In the genomic region with DNA sequence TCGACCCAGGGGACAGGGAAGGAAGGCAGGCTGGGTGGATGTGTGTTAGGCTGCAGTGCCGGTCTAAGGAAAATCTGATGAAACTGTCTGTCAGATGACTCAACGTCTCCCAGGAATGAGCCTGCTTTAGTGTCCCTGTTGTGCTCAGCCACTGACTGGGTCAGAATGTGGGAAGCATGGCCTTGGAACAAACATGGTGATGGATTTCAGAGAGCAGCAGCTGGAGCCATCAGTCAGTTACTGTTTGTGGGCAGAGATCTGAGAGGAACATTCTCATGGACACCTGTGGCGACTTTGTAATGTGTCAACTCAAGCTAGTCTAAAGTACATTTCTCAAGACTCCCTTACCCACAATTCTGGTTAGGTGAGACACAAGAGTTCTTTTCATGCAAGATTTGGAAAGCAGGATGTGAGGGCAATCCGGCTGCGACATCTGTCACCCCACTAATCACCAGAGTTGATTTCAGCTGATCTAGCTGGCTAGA, we compare ENCODE assay signal across 12 cellular contexts.
DNase-seq lines count a peak whose midpoint lies in the region; ATAC-seq, FAIRE-seq and TF ChIP-seq lines count a peak whose summit lies in the region.
"Had no signal": no experiment of that assay in that cellular context is flagged by ENCODE, and none has a peak within 500 bp of the region (broad histone marks: within the 10 kb centered on the region; RNA-seq: fewer than 3 reads in every experiment).

No MANE protein-coding gene starts in this region.

- POLR2A ChIA-PET in WTC11 (lab: Charles Lee): no interaction called here

- DNase-seq in H54 (ENCODE audit: insufficient read length, low spot score) (peak; percentile 5), WTC11 (ENCODE audit: low spot score) (no peak), foreskin keratinocyte (peak; percentile 38 to 64), CD14-positive monocyte (ENCODE audit: low spot score) (no peak)
- DNase-seq in stimulated activated naive CD4-positive, alpha-beta T cell treated with Interleukin-2 at 50 U/mL for 16 hours (lab: John Stamatoyannopoulos, UW): no peak
- DNase-seq: NCI-H187 treated with DMSO at 0.1 percent for 48 hours, upper lobe of right lung had no signal

- no peak overlapping the region for H3K4me3 Mint-ChIP-seq in WTC11
- no peak overlapping the region for H3K4me3 Mint-ChIP-seq in CD14-positive monocyte
- H3K4me3 Mint-ChIP-seq: natural killer cell treated with Interleukin-12 subunit alpha and Interleukin-12 subunit beta and Interleukin-15 and Interleukin-18, amount 100 ng/mL, for 72 hours had no signal

- peaks cover 6% of the 10 kb centered on the region for H3K36me3 ChIP-seq in skeletal muscle satellite cell (ENCODE audit: insufficient read depth, low read length)

- H3K4me1 ChIP-seq in foreskin keratinocyte: peaks cover 6% of the 10 kb centered on the region
- H3K4me1 ChIP-seq in skeletal muscle satellite cell (ENCODE audit: control insufficient read depth, insufficient read depth, low read length): peaks cover 19% of the 10 kb centered on the region
- H3K4me1 ChIP-seq: upper lobe of right lung had no signal

- H3K27me3 ChIP-seq in foreskin keratinocyte (no peaks in the 10 kb centered on the region), skeletal muscle satellite cell (ENCODE audit: control insufficient read depth, insufficient read depth, low read length) (no peaks in the 10 kb centered on the region)
- H3K27me3 ChIP-seq: upper lobe of right lung had no signal

- peak overlapping the region; percentile 31 for H3K4me2 ChIP-seq in skeletal muscle satellite cell (ENCODE audit: low read length)

- ATAC-seq in WTC11 (no peak), foreskin keratinocyte (peak; percentile 94), HG02973 (IDR thresholded peaks at IDR 0.05; ENCODE audit: unreplicated experiment) (no peak)
- ATAC-seq: natural killer cell treated with Interleukin-12 subunit alpha and Interleukin-12 subunit beta and Interleukin-15 and Interleukin-18, amount 100 ng/mL, for 72 hours; Panc1; upper lobe of right lung had no signal

- H3K4me3 ChIP-seq in skeletal muscle satellite cell (ENCODE audit: low read length): no peak overlapping the region
- H3K4me3 ChIP-seq: upper lobe of right lung had no signal

- no peaks in the 10 kb centered on the region for H3K27me3 Mint-ChIP-seq in WTC11 (ENCODE audit: low read depth)
- peaks cover 0 to 2% (median 0%) of the 10 kb centered on the region in 3 donors for H3K27me3 Mint-ChIP-seq in CD14-positive monocyte (ENCODE audit: low read depth in 3 of 3)
- H3K27me3 Mint-ChIP-seq: natural killer cell treated with Interleukin-12 subunit alpha and Interleukin-12 subunit beta and Interleukin-15 and Interleukin-18, amount 100 ng/mL, for 72 hours had no signal

- H3K27ac ChIP-seq in foreskin keratinocyte: no peak overlapping the region
- H3K27ac ChIP-seq: upper lobe of right lung had no signal

- no peaks in the 10 kb centered on the region for H3K9me3 ChIP-seq in skeletal muscle satellite cell (replicated peaks; ENCODE audit: low read length)
- H3K9me3 ChIP-seq: upper lobe of right lung had no signal

- CTCF ChIA-PET in WTC11 (lab: Charles Lee): no interaction called here

- TF ChIP-seq POLR2A in H54 (IDR thresholded peaks at IDR 0.05; ENCODE audit: low read depth, low read length): no peak

- H3K4me1 Mint-ChIP-seq in WTC11 (no peaks in the 10 kb centered on the region), CD14-positive monocyte (peaks cover 10% of the 10 kb centered on the region)

- H3K9ac ChIP-seq in skeletal muscle satellite cell (ENCODE audit: low read depth, low read length): no peak overlapping the region

- H3K9me3 Mint-ChIP-seq in WTC11 (no peaks in the 10 kb centered on the region), CD14-positive monocyte (peaks cover 3 to 13% (median 7%) of the 10 kb centered on the region in 7 donors)
- H3K9me3 Mint-ChIP-seq: natural killer cell treated with Interleukin-12 subunit alpha and Interleukin-12 subunit beta and Interleukin-15 and Interleukin-18, amount 100 ng/mL, for 72 hours had no signal

- intact Hi-C loops in CD14-positive monocyte (cut with micrococcal nuclease): no loop called here

- TF ChIP-seq CTCF in WTC11 (IDR thresholded peaks at IDR 0.05) (no peak), foreskin keratinocyte (conservative IDR thresholded peaks at IDR 0.05) (no peak), CD14-positive monocyte (IDR thresholded peaks at IDR 0.05) (no peak)

- H3K27ac Mint-ChIP-seq in WTC11 (peak overlapping the region; percentile 77; the same call in 1 of the 2 replicates), CD14-positive monocyte (peak overlapping the region in 2 of 7 donors; percentile 9 to 51)
- H3K27ac Mint-ChIP-seq: natural killer cell treated with Interleukin-12 subunit alpha and Interleukin-12 subunit beta and Interleukin-15 and Interleukin-18, amount 100 ng/mL, for 72 hours had no signal

- FAIRE-seq in H54 (lab: Jason Lieb, UNC): no peak
- FAIRE-seq: colon had no signal

- H3K36me3 Mint-ChIP-seq in WTC11: peaks cover 20% of the 10 kb centered on the region
- peaks cover 28 to 34% of the 10 kb centered on the region in 2 donors for H3K36me3 Mint-ChIP-seq in CD14-positive monocyte

TF ChIP-seq in WTC11, 78 proteins besides CTCF, POLR2A, EP300 and RAD21 (continues in another document):
- TF ChIP-seq, protein P1, sequence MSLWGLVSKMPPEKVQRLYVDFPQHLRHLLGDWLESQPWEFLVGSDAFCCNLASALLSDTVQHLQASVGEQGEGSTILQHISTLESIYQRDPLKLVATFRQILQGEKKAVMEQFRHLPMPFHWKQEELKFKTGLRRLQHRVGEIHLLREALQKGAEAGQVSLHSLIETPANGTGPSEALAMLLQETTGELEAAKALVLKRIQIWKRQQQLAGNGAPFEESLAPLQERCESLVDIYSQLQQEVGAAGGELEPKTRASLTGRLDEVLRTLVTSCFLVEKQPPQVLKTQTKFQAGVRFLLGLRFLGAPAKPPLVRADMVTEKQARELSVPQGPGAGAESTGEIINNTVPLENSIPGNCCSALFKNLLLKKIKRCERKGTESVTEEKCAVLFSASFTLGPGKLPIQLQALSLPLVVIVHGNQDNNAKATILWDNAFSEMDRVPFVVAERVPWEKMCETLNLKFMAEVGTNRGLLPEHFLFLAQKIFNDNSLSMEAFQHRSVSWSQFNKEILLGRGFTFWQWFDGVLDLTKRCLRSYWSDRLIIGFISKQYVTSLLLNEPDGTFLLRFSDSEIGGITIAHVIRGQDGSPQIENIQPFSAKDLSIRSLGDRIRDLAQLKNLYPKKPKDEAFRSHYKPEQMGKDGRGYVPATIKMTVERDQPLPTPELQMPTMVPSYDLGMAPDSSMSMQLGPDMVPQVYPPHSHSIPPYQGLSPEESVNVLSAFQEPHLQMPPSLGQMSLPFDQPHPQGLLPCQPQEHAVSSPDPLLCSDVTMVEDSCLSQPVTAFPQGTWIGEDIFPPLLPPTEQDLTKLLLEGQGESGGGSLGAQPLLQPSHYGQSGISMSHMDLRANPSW (CRISPR knock-in tag; conservative IDR thresholded peaks at IDR 0.05; ENCODE audit: low read depth): no peak
- TF ChIP-seq ZNF396 (CRISPR knock-in tag; IDR thresholded peaks at IDR 0.05; ENCODE audit: borderline replicate concordance): no peak
- TF ChIP-seq GRHL2 (CRISPR knock-in tag; IDR thresholded peaks at IDR 0.05; ENCODE audit: insufficient replicate concordance, severe bottlenecking): no peak
- TF ChIP-seq ZNF416 (CRISPR knock-in tag; IDR thresholded peaks at IDR 0.05): no peak
- TF ChIP-seq SP1 (CRISPR knock-in tag; conservative IDR thresholded peaks at IDR 0.05): no peak
- TF ChIP-seq TP53 (CRISPR knock-in tag; IDR thresholded peaks at IDR 0.05): no peak
- TF ChIP-seq, protein P2, sequence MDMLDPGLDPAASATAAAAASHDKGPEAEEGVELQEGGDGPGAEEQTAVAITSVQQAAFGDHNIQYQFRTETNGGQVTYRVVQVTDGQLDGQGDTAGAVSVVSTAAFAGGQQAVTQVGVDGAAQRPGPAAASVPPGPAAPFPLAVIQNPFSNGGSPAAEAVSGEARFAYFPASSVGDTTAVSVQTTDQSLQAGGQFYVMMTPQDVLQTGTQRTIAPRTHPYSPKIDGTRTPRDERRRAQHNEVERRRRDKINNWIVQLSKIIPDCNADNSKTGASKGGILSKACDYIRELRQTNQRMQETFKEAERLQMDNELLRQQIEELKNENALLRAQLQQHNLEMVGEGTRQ (CRISPR knock-in tag; IDR thresholded peaks at IDR 0.05): no peak
- TF ChIP-seq, protein P3, sequence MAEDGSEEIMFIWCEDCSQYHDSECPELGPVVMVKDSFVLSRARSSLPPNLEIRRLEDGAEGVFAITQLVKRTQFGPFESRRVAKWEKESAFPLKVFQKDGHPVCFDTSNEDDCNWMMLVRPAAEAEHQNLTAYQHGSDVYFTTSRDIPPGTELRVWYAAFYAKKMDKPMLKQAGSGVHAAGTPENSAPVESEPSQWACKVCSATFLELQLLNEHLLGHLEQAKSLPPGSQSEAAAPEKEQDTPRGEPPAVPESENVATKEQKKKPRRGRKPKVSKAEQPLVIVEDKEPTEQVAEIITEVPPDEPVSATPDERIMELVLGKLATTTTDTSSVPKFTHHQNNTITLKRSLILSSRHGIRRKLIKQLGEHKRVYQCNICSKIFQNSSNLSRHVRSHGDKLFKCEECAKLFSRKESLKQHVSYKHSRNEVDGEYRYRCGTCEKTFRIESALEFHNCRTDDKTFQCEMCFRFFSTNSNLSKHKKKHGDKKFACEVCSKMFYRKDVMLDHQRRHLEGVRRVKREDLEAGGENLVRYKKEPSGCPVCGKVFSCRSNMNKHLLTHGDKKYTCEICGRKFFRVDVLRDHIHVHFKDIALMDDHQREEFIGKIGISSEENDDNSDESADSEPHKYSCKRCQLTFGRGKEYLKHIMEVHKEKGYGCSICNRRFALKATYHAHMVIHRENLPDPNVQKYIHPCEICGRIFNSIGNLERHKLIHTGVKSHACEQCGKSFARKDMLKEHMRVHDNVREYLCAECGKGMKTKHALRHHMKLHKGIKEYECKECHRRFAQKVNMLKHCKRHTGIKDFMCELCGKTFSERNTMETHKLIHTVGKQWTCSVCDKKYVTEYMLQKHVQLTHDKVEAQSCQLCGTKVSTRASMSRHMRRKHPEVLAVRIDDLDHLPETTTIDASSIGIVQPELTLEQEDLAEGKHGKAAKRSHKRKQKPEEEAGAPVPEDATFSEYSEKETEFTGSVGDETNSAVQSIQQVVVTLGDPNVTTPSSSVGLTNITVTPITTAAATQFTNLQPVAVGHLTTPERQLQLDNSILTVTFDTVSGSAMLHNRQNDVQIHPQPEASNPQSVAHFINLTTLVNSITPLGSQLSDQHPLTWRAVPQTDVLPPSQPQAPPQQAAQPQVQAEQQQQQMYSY (CRISPR knock-in tag; IDR thresholded peaks at IDR 0.05): no peak
- no peak for TF ChIP-seq MXD4 (CRISPR knock-in tag; IDR thresholded peaks at IDR 0.05; ENCODE audit: borderline replicate concordance)
- no peak for TF ChIP-seq KAT7 (CRISPR knock-in tag; IDR thresholded peaks at IDR 0.05; ENCODE audit: borderline replicate concordance)
- no peak for TF ChIP-seq ESRRA (CRISPR knock-in tag; IDR thresholded peaks at IDR 0.05; ENCODE audit: borderline replicate concordance)

Comparison
In these comparisons a context has a peak if more than half of its experiments do, and no peak if none do; other contexts are left out.
1. DNase-seq: peak in H54 (single experiment) and foreskin keratinocyte (2 of 2); none in WTC11 (single experiment), CD14-positive monocyte (single experiment) and stimulated activated naive CD4-positive, alpha-beta T cell treated with Interleukin-2 at 50 U/mL for 16 hours (single experiment).